Comparison of ENCODE assay signal across 24 cellular contexts in the genomic region with DNA sequence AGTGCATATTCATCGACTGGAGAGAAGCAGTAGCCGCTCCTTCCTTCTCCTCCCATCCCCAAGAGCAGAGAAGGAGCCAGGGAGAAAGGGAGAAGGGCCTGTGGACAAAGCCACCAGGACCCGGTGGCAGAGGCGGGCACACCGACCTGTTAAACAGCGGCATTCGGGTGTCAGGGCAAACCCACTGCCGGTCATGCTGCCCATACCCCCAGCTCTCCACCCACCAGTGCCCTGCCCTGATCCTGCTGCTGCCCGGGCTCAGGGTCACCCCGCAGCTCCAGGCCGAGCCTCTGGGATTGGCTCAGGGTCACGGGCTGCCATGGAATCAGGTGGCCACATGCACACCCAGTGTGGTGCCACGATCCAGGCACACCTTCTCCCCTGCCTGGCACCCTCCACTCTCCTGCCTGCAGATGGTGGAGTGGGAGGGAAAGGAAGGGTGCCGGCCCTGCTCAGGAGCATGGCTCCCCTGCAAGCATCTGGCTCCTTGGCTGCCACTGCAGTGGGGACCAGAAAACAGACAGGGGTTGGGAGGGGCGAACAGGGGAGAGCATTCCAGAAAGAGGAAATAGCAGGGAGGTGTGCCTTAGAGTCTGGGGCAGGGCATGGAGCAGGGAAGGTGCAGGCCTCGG. TPM values are rescaled to one million over a fixed set of nuclear protein-coding genes. Genes with fewer than 3 reads are reported as not detected.
DNase-seq lines count a peak whose midpoint lies in the region; ATAC-seq lines count a peak whose summit lies in the region.
"Had no signal": no experiment of that assay in that cellular context is flagged by ENCODE, and none has a peak within 500 bp of the region (broad histone marks: within the 10 kb centered on the region; RNA-seq: fewer than 3 reads in every experiment).

No MANE protein-coding gene starts in this region.

- H3K4me1 ChIP-seq in BLaER1 (peaks cover 100% of the 10 kb centered on the region), HUES6 (ENCODE audit: control insufficient read depth, insufficient read depth, low read length) (peaks cover 38% of the 10 kb centered on the region), neuronal stem cell (ENCODE audit: control insufficient read depth in 2 of 2, insufficient read depth in 1 of 2, low read depth in 1 of 2, low read length in 2 of 2) (peaks cover 6 to 14% of the 10 kb centered on the region in 2 donors)
- H3K4me1 ChIP-seq: BE2C, body of pancreas, Caco-2 had no signal

- H3K9me3 ChIP-seq in BLaER1: no peaks in the 10 kb centered on the region
- no peaks in the 10 kb centered on the region for H3K9me3 ChIP-seq in HUES6 (ENCODE audit: control insufficient read depth, insufficient read depth, low read depth, low read length)
- no peaks in the 10 kb centered on the region for H3K9me3 ChIP-seq in neuronal stem cell (replicated peaks in 1 of 2; ENCODE audit: control insufficient read depth in 2 of 2, insufficient read depth in 1 of 2, low read depth in 1 of 2, low read length in 2 of 2)
- H3K9me3 ChIP-seq: BE2C, body of pancreas, Caco-2, MG63, stomach, tibial artery had no signal

- no peaks in the 10 kb centered on the region for H3K9me3 Mint-ChIP-seq in activated naive CD4-positive, alpha-beta T cell treated with anti-CD3 and anti-CD28 coated beads, Interleukin-2, amount 50 U/mL, for 72 hours
- H3K9me3 Mint-ChIP-seq: activated CD4-positive, alpha-beta T cell treated with anti-CD3 and anti-CD28 coated beads, Interleukin-2, amount 10 ng/mL, durations not matched to agents 24 days and 14 days; activated T-cell treated with anti-CD3 and anti-CD28 coated beads, Interleukin-2, amount 50 U/mL, for 4 hours had no signal

- H3K27me3 ChIP-seq in BLaER1 (no peaks in the 10 kb centered on the region), HUES6 (ENCODE audit: control insufficient read depth, insufficient read depth, low read length) (no peaks in the 10 kb centered on the region), neuronal stem cell (ENCODE audit: control insufficient read depth in 3 of 3, insufficient read depth in 3 of 3, low read depth in 1 of 3, low read length in 3 of 3) (no peaks in the 10 kb centered on the region)
- H3K27me3 ChIP-seq: BE2C, body of pancreas, MG63, stomach, tibial artery had no signal

- H4K8ac ChIP-seq in neuronal stem cell (ENCODE audit: low read depth, low read length): peak overlapping the region; percentile 75

- peak overlapping the region; percentile 97 for H3K14ac ChIP-seq in neuronal stem cell (ENCODE audit: low read length)

- no peak overlapping the region for H2AFZ ChIP-seq in neuronal stem cell (ENCODE audit: low read length)

- H3K4me2 ChIP-seq in BLaER1 (peak overlapping the region; percentile 81), neuronal stem cell (ENCODE audit: insufficient read depth, low read length, poor library complexity, severe bottlenecking) (no peak overlapping the region)

- no peaks in the 10 kb centered on the region for H3K36me3 ChIP-seq in BLaER1
- H3K36me3 ChIP-seq in HUES6 (ENCODE audit: control insufficient read depth, insufficient read depth, low read length): no peaks in the 10 kb centered on the region
- H3K36me3 ChIP-seq in neuronal stem cell (replicated peaks in 1 of 2; ENCODE audit: control insufficient read depth in 2 of 2, insufficient read depth in 2 of 2, low read length in 2 of 2): no peaks in the 10 kb centered on the region
- H3K36me3 ChIP-seq: BE2C, MG63, WERI-Rb-1 had no signal

- no peak overlapping the region for H2BK15ac ChIP-seq in neuronal stem cell (ENCODE audit: low read length)

- peak overlapping the region; percentile 43 for H2BK5ac ChIP-seq in neuronal stem cell (ENCODE audit: low read length)

- no peak overlapping the region for H4K91ac ChIP-seq in neuronal stem cell (ENCODE audit: low read depth, low read length, poor library complexity)

- H3K4ac ChIP-seq in neuronal stem cell (ENCODE audit: low read length): no peak overlapping the region

- peak overlapping the region; percentile 77 for H3K23ac ChIP-seq in neuronal stem cell (ENCODE audit: low read depth, low read length, poor library complexity)

- no peak overlapping the region for H2BK120ac ChIP-seq in neuronal stem cell (ENCODE audit: low read depth, low read length)

- intact Hi-C loops in left cardiac atrium (cut with DNase I): no loop called here

- H3K27ac ChIP-seq in BLaER1 (peak overlapping the region; percentile 68), HUES6 (ENCODE audit: low read depth, low read length) (no peak overlapping the region), neuronal stem cell (replicated peaks; ENCODE audit: low read length) (no peak overlapping the region)
- H3K27ac ChIP-seq: epithelial cell of prostate, stomach, tibial artery had no signal

- ATAC-seq in left cardiac atrium (no peak), GM18868 (IDR thresholded peaks at IDR 0.05; ENCODE audit: unreplicated experiment) (no peak), HG03342 (IDR thresholded peaks at IDR 0.05; ENCODE audit: unreplicated experiment) (no peak)
- no peak for ATAC-seq in activated naive CD4-positive, alpha-beta T cell treated with anti-CD3 and anti-CD28 coated beads, Interleukin-2, amount 50 U/mL, for 72 hours
- ATAC-seq: activated T-cell treated with anti-CD3 and anti-CD28 coated beads, Interleukin-2, amount 50 U/mL, for 4 hours; body of pancreas had no signal

- H3K79me1 ChIP-seq in neuronal stem cell (ENCODE audit: low read depth, low read length): peaks cover 3% of the 10 kb centered on the region

- H3K4me3 ChIP-seq in BLaER1: no peak overlapping the region
- no peak overlapping the region for H3K4me3 ChIP-seq in HUES6 (ENCODE audit: low read depth, low read length)
- H3K4me3 ChIP-seq in neuronal stem cell (ENCODE audit: low read length in 2 of 2): no peak overlapping the region
- H3K4me3 ChIP-seq: body of pancreas, lung, MG63, stomach, tibial artery had no signal

- no peak overlapping the region for H3K27ac Mint-ChIP-seq in activated naive CD4-positive, alpha-beta T cell treated with anti-CD3 and anti-CD28 coated beads, Interleukin-2, amount 50 U/mL, for 72 hours
- H3K27ac Mint-ChIP-seq: activated CD4-positive, alpha-beta T cell treated with anti-CD3 and anti-CD28 coated beads, Interleukin-2, amount 10 ng/mL, durations not matched to agents 24 days and 14 days; progenitor cell of endocrine pancreas had no signal

- H2AK5ac ChIP-seq in neuronal stem cell (ENCODE audit: low read depth, low read length): no peak overlapping the region

- peak; percentile 11 for DNase-seq in left cardiac atrium
- DNase-seq in neuronal stem cell (ENCODE audit: low spot score): no peak
- DNase-seq in activated naive CD4-positive, alpha-beta T cell treated with anti-CD3 and anti-CD28 coated beads, Interleukin-2, amount 50 U/mL, for 72 hours (ENCODE audit: low spot score in 2 of 2): no peak
- DNase-seq: activated CD4-positive, alpha-beta T cell treated with anti-CD3 and anti-CD28 coated beads, Interleukin-2, amount 10 ng/mL, durations not matched to agents 24 days and 14 days; activated T-cell treated with anti-CD3 and anti-CD28 coated beads, Interleukin-2, amount 50 U/mL, for 4 hours; Caco-2; DND-41; HCEC 1CT; KBM-7; NCI-H1105 treated with DMSO at 0.1 percent for 48 hours; stomach; T-helper 9 cell; tibial artery; WERI-Rb-1 had no signal

- H3K9ac ChIP-seq in BLaER1: no peak overlapping the region
- peak overlapping the region; percentile 24 for H3K9ac ChIP-seq in HUES6 (ENCODE audit: low read length)
- peak overlapping the region; percentile 18 for H3K9ac ChIP-seq in neuronal stem cell (ENCODE audit: low read depth, low read length, poor library complexity)

- peak overlapping the region; percentile 60 for H2BK12ac ChIP-seq in neuronal stem cell (ENCODE audit: low read length)

- no peaks in the 10 kb centered on the region for H4K20me1 ChIP-seq in BLaER1

- peak overlapping the region; percentile 14 for H3K18ac ChIP-seq in neuronal stem cell (ENCODE audit: low read length)

- WGBS in neuronal stem cell (ENCODE audit: extremely low coverage in 2 of 2, insufficient read length in 2 of 2, insufficient replicate concordance in 1 of 2), 2 donors: no CpG with 5 or more reads among the region's 16 CpGs

- no peaks in the 10 kb centered on the region for H3K36me3 Mint-ChIP-seq in activated naive CD4-positive, alpha-beta T cell treated with anti-CD3 and anti-CD28 coated beads, Interleukin-2, amount 50 U/mL, for 72 hours

RNA-seq across cellular contexts. Expression of gene RASD1, which starts 18.3 kb away (rescaled TPM):
- 10 to 100 TPM; 35.3 to 55.1 TPM for total RNA-seq in left cardiac atrium
- polyA plus RNA-seq in neuronal stem cell (2013, experiment 1 of 2): 1.2 TPM
- 0.90 TPM for polyA plus RNA-seq in neuronal stem cell (2013, experiment 2 of 2)
- total RNA-seq in activated naive CD4-positive, alpha-beta T cell treated with anti-CD3 and anti-CD28 coated beads, Interleukin-2, amount 50 U/mL, for 72 hours: 1 to 10 TPM in 1 of 2 donors, under 1 TPM in 1; 0.71 to 1.2 TPM

RNA-seq across cellular contexts. Expression of gene MED9, which starts 37.7 kb away (rescaled TPM):
- 10 to 100 TPM; 26.8 to 35.1 TPM for total RNA-seq in left cardiac atrium
- 17.1 TPM for polyA plus RNA-seq in neuronal stem cell (2013, experiment 1 of 2)
- 17.1 TPM for polyA plus RNA-seq in neuronal stem cell (2013, experiment 2 of 2)
- 10 to 100 TPM; 13.1 to 14.0 TPM for total RNA-seq in activated naive CD4-positive, alpha-beta T cell treated with anti-CD3 and anti-CD28 coated beads, Interleukin-2, amount 50 U/mL, for 72 hours

Comparison
In these comparisons a context has a peak if more than half of its experiments do, and no peak if none do; other contexts are left out.
1. RNA of gene RASD1, which starts 18.3 kb away (total RNA-seq): 35.3 to 55.1 TPM in left cardiac atrium; 0.71 to 1.2 TPM in activated naive CD4-positive, alpha-beta T cell treated with anti-CD3 and anti-CD28 coated beads, Interleukin-2, amount 50 U/mL, for 72 hours; every median in the first group is over 10 times any median in the second.